Comparison of ENCODE assay signal across 20 cellular contexts in the genomic region with DNA sequence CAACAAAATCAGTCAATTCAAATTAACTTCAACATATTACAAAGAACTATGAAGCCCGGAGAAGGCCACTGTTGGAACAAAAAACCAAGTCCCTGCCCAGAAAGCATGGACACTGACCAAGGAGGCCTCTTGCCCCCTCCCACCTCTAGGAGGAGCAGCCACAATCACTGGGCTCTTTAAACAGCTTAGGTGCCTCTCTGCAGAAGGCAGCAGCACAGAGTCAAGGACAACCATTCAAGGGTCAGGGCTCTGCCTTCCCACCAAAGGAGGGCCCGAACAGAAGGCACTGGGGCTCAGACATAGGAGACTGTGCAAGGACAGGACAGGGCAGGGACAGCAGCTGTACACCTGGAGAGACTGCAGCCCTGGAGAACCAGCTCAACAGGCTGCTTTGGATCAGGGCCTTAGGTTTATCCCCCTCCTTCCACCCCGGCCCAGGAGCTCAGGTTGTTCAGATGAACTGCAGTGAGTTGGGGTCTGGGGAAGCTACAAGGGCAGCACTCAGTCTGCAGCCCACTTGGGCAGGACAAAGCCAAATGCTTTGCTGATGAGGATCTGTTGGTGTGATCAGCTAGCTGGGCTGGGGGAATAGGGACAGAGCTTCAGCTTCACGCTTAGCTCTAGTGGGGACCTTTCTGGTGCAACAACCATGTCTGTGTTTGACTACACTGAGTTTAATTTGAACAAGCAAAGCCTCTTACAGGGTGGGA. TPM values are rescaled to one million over a fixed set of nuclear protein-coding genes. Genes with fewer than 3 reads are reported as not detected.
A peak's percentile ranks its signal among the peaks of the same experiment; 100 is the strongest.
DNase-seq lines count a peak whose midpoint lies in the region; ATAC-seq and TF ChIP-seq lines count a peak whose summit lies in the region.
"Had no signal": no experiment of that assay in that cellular context is flagged by ENCODE, and none has a peak within 500 bp of the region (broad histone marks: within the 10 kb centered on the region; RNA-seq: fewer than 3 reads in every experiment).

No MANE protein-coding gene starts in this region.

- TSS peak; percentile 52 for BruUV-seq in Caco-2 (replicated peaks; lab: Mats Ljungman, UMichigan)

- peaks cover 92% of the 10 kb centered on the region for H3K36me3 Mint-ChIP-seq in Caco-2 (ENCODE audit: insufficient read depth, unreplicated experiment)

- no peaks in the 10 kb centered on the region for H3K9me3 Mint-ChIP-seq in Caco-2 (ENCODE audit: unreplicated experiment)
- H3K9me3 Mint-ChIP-seq: activated T-cell treated with anti-CD3 and anti-CD28 coated beads, Interleukin-2, amount 50 U/mL, for 4 hours; natural killer cell treated with Interleukin-12 subunit alpha and Interleukin-12 subunit beta and Interleukin-15 and Interleukin-18, amount 100 ng/mL, for 72 hours; type B pancreatic cell had no signal

- intact Hi-C loops in Caco-2 (cut with micrococcal nuclease; ENCODE audit: unreplicated experiment) = loop anchor here (1.0 kb wide), 1 partner anchor 14 kb away; no protein-coding TSS in a partner anchor

- no peak overlapping the region for H3K27ac Mint-ChIP-seq in Caco-2 (ENCODE audit: unreplicated experiment)

- H3K4me1 Mint-ChIP-seq in Caco-2 (ENCODE audit: low read depth, unreplicated experiment) = peaks cover 6% of the 10 kb centered on the region

- no peak overlapping the region for H3K4me3 Mint-ChIP-seq in Caco-2 (ENCODE audit: unreplicated experiment)
- H3K4me3 Mint-ChIP-seq: activated T-cell treated with anti-CD3 and anti-CD28 coated beads, Interleukin-2, amount 50 U/mL, for 4 hours; natural killer cell treated with Interleukin-12 subunit alpha and Interleukin-12 subunit beta and Interleukin-15 and Interleukin-18, amount 100 ng/mL, for 72 hours; type B pancreatic cell had no signal

- peaks cover 17% of the 10 kb centered on the region for H3K36me3 ChIP-seq in BJ (ENCODE audit: control insufficient read depth, insufficient read depth, low read length)
- peaks cover 17% of the 10 kb centered on the region for H3K36me3 ChIP-seq in Caco-2 (ENCODE audit: control insufficient read depth, insufficient read depth, low read length)

- POLR2A ChIA-PET in BJ (lab: Charles Lee) (no interaction called here), Caco-2 (lab: Charles Lee) (interaction anchor here (1.0 to 1.3 kb wide), 3 partner anchors 8 to 34 kb away, joined by 3 to 5 read pairs (median 3); a partner anchor contains a TSS)

- H3K4me1 ChIP-seq in Caco-2 (no peaks in the 10 kb centered on the region), foreskin keratinocyte (no peaks in the 10 kb centered on the region)
- H3K4me1 ChIP-seq: esophagus squamous epithelium had no signal

- TF ChIP-seq CTCF in BJ (IDR thresholded peaks at IDR 0.05; ENCODE audit: insufficient read depth, low read depth, low read length) (peak; percentile 16; the same call in 1 of the 2 replicates), Caco-2 (IDR thresholded peaks at IDR 0.05; ENCODE audit: insufficient read depth in 1 of 2, low read depth in 1 of 2, low read length in 1 of 2, severe bottlenecking in 1 of 2, unreplicated experiment in 1 of 2) (peak; percentile 49 to 62), foreskin keratinocyte (conservative IDR thresholded peaks at IDR 0.05) (peak; percentile 1)

- H3K27ac ChIP-seq in foreskin keratinocyte = no peak overlapping the region
- H3K27ac ChIP-seq: esophagus squamous epithelium, left lung had no signal

- H3K27me3 ChIP-seq in BJ (ENCODE audit: control insufficient read depth, insufficient read depth, low read length) = no peaks in the 10 kb centered on the region
- no peaks in the 10 kb centered on the region for H3K27me3 ChIP-seq in Caco-2 (replicated peaks; ENCODE audit: control insufficient read depth, insufficient read depth, low read length)
- H3K27me3 ChIP-seq in foreskin keratinocyte = no peaks in the 10 kb centered on the region
- H3K27me3 ChIP-seq: esophagus squamous epithelium, left lung had no signal

- in situ Hi-C loops in SK-MEL-5 (cut with HindIII; ENCODE audit: low pct_unique_long_range_greater_than_20kb, low sequenced_read_pairs) = no loop called here

- ATAC-seq in foreskin keratinocyte = no peak
- ATAC-seq: activated CD4-positive, CD25-positive, alpha-beta regulatory T cell treated with anti-CD3 and anti-CD28 coated beads, Interleukin-2, amount 50 U/mL, for 24 hours; left lung had no signal

- no peaks in the 10 kb centered on the region for H3K9me3 ChIP-seq in Caco-2
- H3K9me3 ChIP-seq: esophagus squamous epithelium, left lung had no signal

- H3K4me3 ChIP-seq in BJ (ENCODE audit: low read depth, low read length) = no peak overlapping the region
- H3K4me3 ChIP-seq in Caco-2 (ENCODE audit: low read depth, low read length) = no peak overlapping the region
- H3K4me3 ChIP-seq: esophagus squamous epithelium, left lung had no signal

- DNase-seq in BJ (ENCODE audit: low read depth) (no peak), Caco-2 (peak; percentile 68), SK-MEL-5 (ENCODE audit: low read depth, low spot score) (peak; percentile 35), foreskin keratinocyte (no peak), OCI-M2 (lab: John Stamatoyannopoulos, UW; ENCODE audit: unreplicated experiment) (no peak), NCI-H446 treated with DMSO at 0.1 percent for 48 hours (lab: John Stamatoyannopoulos, UW) (no peak), DMS53 treated with DMSO at 0.1 percent for 48 hours (lab: John Stamatoyannopoulos, UW; ENCODE audit: unreplicated experiment) (no peak)
- DNase-seq: activated T-cell treated with anti-CD3 and anti-CD28 coated beads, Interleukin-2, amount 50 U/mL, for 4 hours; amniotic stem cell; esophagus squamous epithelium; GDM1; hippocampal formation; left lung; NCI-H1417; NCI-H226; retina; stimulated activated CD4-positive, alpha-beta T cell treated with anti-CD3 and anti-CD28 coated beads, Interleukin-2, amount 100 ng/mL, for 48 hours had no signal

- CTCF ChIA-PET in BJ (lab: Yijun Ruan, JAX) = interaction anchor here (1.0 to 1.6 kb wide), 7 partner anchors 9 to 351 kb away, joined by 3 to 6 read pairs (median 3); a partner anchor contains a TSS
- CTCF ChIA-PET in Caco-2 (lab: Charles Lee) = interaction anchor here (0.5 to 2.4 kb wide), 10 partner anchors 12 to 1315 kb away, joined by 3 to 10 read pairs (median 6); a partner anchor contains a TSS

- H3K27me3 Mint-ChIP-seq in Caco-2 (ENCODE audit: insufficient read depth, unreplicated experiment) = no peaks in the 10 kb centered on the region
- H3K27me3 Mint-ChIP-seq: natural killer cell treated with Interleukin-12 subunit alpha and Interleukin-12 subunit beta and Interleukin-15 and Interleukin-18, amount 100 ng/mL, for 72 hours; type B pancreatic cell had no signal

RNA-seq across cellular contexts. Expression of a gene that starts 17.8 kb away (rescaled TPM):
- polyA plus RNA-seq in BJ (2011; rRNA removed) = 37.9 and 48.6 TPM in 2 replicates
- polyA minus RNA-seq in BJ (2011; rRNA and poly(A)+ RNA removed) = 11.9 and 15.9 TPM in 2 replicates
- 131 and 139 TPM in 2 replicates for total RNA-seq in Caco-2 (2022)
- total RNA-seq in SK-MEL-5 (2014; rRNA removed; shearing (Covaris generic)) = 41.5 and 41.8 TPM in 2 replicates
- polyA plus RNA-seq in SK-MEL-5 (2015; cell fraction: cytosol; rRNA removed) = 46.3 and 57.0 TPM in 2 replicates
- 18.2 and 25.6 TPM in 2 replicates for polyA plus RNA-seq in SK-MEL-5 (2015; cell fraction: nucleus; rRNA removed)
- 51.1 and 53.5 TPM in 2 replicates for total RNA-seq in foreskin keratinocyte
- 53.1 and 57.7 TPM in 2 replicates for polyA plus RNA-seq in foreskin keratinocyte

RNA-seq across cellular contexts. Expression of a gene that starts 23.9 kb away (rescaled TPM):
- polyA plus RNA-seq in BJ (2011; rRNA removed) (12.4 and 19.9 TPM in 2 replicates), foreskin keratinocyte (5.8 and 6.8 TPM in 2 replicates)
- 14.9 and 16.0 TPM in 2 replicates for polyA minus RNA-seq in BJ (2011; rRNA and poly(A)+ RNA removed)
- total RNA-seq in Caco-2 (2022) (68.3 and 74.7 TPM in 2 replicates), foreskin keratinocyte (31.1 and 32.0 TPM in 2 replicates)
- 31.4 and 34.4 TPM in 2 replicates for total RNA-seq in SK-MEL-5 (2014; rRNA removed; shearing (Covaris generic))
- 26.5 and 33.6 TPM in 2 replicates for polyA plus RNA-seq in SK-MEL-5 (2015; cell fraction: cytosol; rRNA removed)
- 34.6 and 44.3 TPM in 2 replicates for polyA plus RNA-seq in SK-MEL-5 (2015; cell fraction: nucleus; rRNA removed)

RNA-seq across cellular contexts. Expression of a gene that starts 32.6 kb away (rescaled TPM):
- polyA plus RNA-seq in BJ (2011; rRNA removed) = 40.5 and 55.0 TPM in 2 replicates
- 11.0 and 12.1 TPM in 2 replicates for polyA minus RNA-seq in BJ (2011; rRNA and poly(A)+ RNA removed)
- total RNA-seq in Caco-2 (2022) = 242 and 255 TPM in 2 replicates
- total RNA-seq in SK-MEL-5 (2014; rRNA removed; shearing (Covaris generic)) = 13.3 and 17.1 TPM in 2 replicates
- 33.7 and 59.5 TPM in 2 replicates for polyA plus RNA-seq in SK-MEL-5 (2015; cell fraction: cytosol; rRNA removed)
- polyA plus RNA-seq in SK-MEL-5 (2015; cell fraction: nucleus; rRNA removed) = 1,242 and 1,458 TPM in 2 replicates
- 14.1 and 15.9 TPM in 2 replicates for total RNA-seq in foreskin keratinocyte
- polyA plus RNA-seq in foreskin keratinocyte = 12.6 and 13.8 TPM in 2 replicates

RNA-seq across cellular contexts. Expression of a gene that starts 56.9 kb away (rescaled TPM):
- polyA plus RNA-seq in BJ (2011; rRNA removed) (60.5 and 114 TPM in 2 replicates), foreskin keratinocyte (177 and 188 TPM in 2 replicates)
- polyA minus RNA-seq in BJ (2011; rRNA and poly(A)+ RNA removed) = 33.2 and 49.9 TPM in 2 replicates
- total RNA-seq in Caco-2 (2022) (522 and 539 TPM in 2 replicates), foreskin keratinocyte (213 and 216 TPM in 2 replicates)
- total RNA-seq in SK-MEL-5 (2014; rRNA removed; shearing (Covaris generic)) = 129 and 134 TPM in 2 replicates
- polyA plus RNA-seq in SK-MEL-5 (2015; cell fraction: cytosol; rRNA removed) = 248 and 336 TPM in 2 replicates
- 132 and 156 TPM in 2 replicates for polyA plus RNA-seq in SK-MEL-5 (2015; cell fraction: nucleus; rRNA removed)

Comparison
In these comparisons a context has a peak if more than half of its experiments do, and no peak if none do; other contexts are left out.
1. DNase-seq: peak in Caco-2 (2 of 2) and SK-MEL-5 (single experiment); none in BJ (single experiment), foreskin keratinocyte (0 of 2), OCI-M2 (single experiment), NCI-H446 treated with DMSO at 0.1 percent for 48 hours (single experiment) and DMS53 treated with DMSO at 0.1 percent for 48 hours (single experiment).
2. CTCF ChIP-seq: peak in every context shown above with its lines; median percentile 56 in Caco-2; 16 in BJ; 1 in foreskin keratinocyte.
3. RNA of a gene that starts 32.6 kb away (total RNA-seq): 242 to 255 TPM in Caco-2; 13.3 to 17.1 TPM in SK-MEL-5 and 14.1 to 15.9 TPM in foreskin keratinocyte; every median in the first group is over 10 times any median in the second.